Comparison of ENCODE assay signal across 14 cellular contexts in genomic region chr17:56851008-56851407, GRCh38.
"Had no signal": no experiment of that assay in that cellular context is flagged by ENCODE, and none has a peak within 500 bp of the region (broad histone marks: within the 10 kb centered on the region; RNA-seq: fewer than 3 reads in every experiment).

No MANE protein-coding gene starts in this region.

- H3K4me3 ChIP-seq: lung, right atrium auricular region, thyroid gland had no signal

- H3K4me1 ChIP-seq: right atrium auricular region, thyroid gland had no signal

- DNase-seq: activated CD4-positive, alpha-beta memory T cell treated with anti-CD3 and anti-CD28 coated beads, Interleukin-2, amount 10 ng/mL, durations not matched to agents 7 days and 5 days; activated CD4-positive, alpha-beta T cell treated with anti-CD3 and anti-CD28 coated beads for 1 hour; activated CD8-positive, alpha-beta memory T cell treated with anti-CD3 and anti-CD28 coated beads, Interleukin-2, amount 50 U/mL, for 48 hours; activated naive CD4-positive, alpha-beta T cell treated with anti-CD3 and anti-CD28 coated beads for 36 hours; brain microvascular endothelial cell; effector memory CD8-positive, alpha-beta T cell; erythroblast; natural killer cell; small intestine; T-helper 9 cell; thyroid gland had no signal

- H3K27me3 ChIP-seq: brain microvascular endothelial cell, right atrium auricular region, thyroid gland had no signal

- H3K27ac ChIP-seq: brain microvascular endothelial cell, right atrium auricular region, thyroid gland had no signal

- ATAC-seq: effector memory CD8-positive, alpha-beta T cell; natural killer cell had no signal

- H3K9me3 ChIP-seq: right atrium auricular region, thyroid gland had no signal

- FAIRE-seq: small intestine, urothelium cell line had no signal

- H3K36me3 ChIP-seq: brain microvascular endothelial cell, thyroid gland had no signal
